ENCODE assay signal across 8 cellular contexts in the genomic region with DNA sequence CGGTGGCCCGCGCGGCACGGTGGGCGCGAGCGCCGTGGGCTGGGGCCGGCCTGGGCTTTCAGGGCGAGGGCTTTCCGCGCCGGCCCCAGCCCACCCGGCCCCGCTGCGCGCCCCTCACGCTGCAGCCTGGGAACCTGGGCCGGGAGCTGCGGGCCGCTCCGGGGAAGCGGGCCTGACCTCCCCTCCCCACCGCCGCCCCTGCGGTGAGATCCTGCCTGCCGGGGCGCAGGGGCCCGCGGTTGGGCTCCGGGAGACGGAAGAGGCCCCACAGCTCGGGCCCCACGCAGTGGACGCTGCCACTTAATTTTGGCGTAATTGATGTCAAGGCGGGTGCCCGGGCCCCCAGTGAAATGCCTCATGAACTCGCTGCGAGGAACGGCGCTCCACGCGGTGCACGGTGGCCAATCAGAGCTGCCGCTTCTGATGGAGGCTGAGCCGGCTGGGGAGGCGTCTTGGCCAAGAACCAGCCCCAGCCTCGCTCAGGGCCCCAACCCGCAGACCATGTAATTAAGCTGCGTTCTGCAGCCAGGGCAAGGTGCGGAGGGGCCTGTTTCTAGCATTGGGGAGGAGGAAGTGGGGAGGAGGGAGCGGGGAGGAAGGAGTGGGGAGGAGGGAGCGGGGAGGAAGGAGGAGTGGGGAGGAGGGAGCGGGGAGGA.
DNase-seq lines count a peak whose midpoint lies in the region; ATAC-seq and TF ChIP-seq lines count a peak whose summit lies in the region.

No MANE protein-coding gene starts in this region.

- H3K27me3 Mint-ChIP-seq in WTC11 (ENCODE audit: low read depth): peaks cover 20% of the 10 kb centered on the region
- H3K27me3 Mint-ChIP-seq in central memory CD8-positive, alpha-beta T cell: no peaks in the 10 kb centered on the region
- peaks cover 4% of the 10 kb centered on the region for H3K27me3 Mint-ChIP-seq in memory B cell

- peaks cover 5% of the 10 kb centered on the region for H3K9me3 Mint-ChIP-seq in WTC11
- no peaks in the 10 kb centered on the region for H3K9me3 Mint-ChIP-seq in central memory CD8-positive, alpha-beta T cell
- no peaks in the 10 kb centered on the region for H3K9me3 Mint-ChIP-seq in memory B cell

- H3K27ac Mint-ChIP-seq in WTC11: no peak overlapping the region
- peak overlapping the region; percentile 85 for H3K27ac Mint-ChIP-seq in central memory CD8-positive, alpha-beta T cell (ENCODE audit: low read depth)
- peak overlapping the region; percentile 48 for H3K27ac Mint-ChIP-seq in memory B cell

- peaks cover 5% of the 10 kb centered on the region; the same call in 1 of the 2 replicates for H3K4me1 Mint-ChIP-seq in WTC11
- H3K4me1 Mint-ChIP-seq in central memory CD8-positive, alpha-beta T cell: peaks cover 7% of the 10 kb centered on the region
- peaks cover 3% of the 10 kb centered on the region for H3K4me1 Mint-ChIP-seq in memory B cell

- TF ChIP-seq CTCF in WTC11 (IDR thresholded peaks at IDR 0.05): no peak

- DNase-seq in WTC11 (ENCODE audit: low spot score): peak; percentile 40
- peak; percentile 28 to 62 for DNase-seq in central memory CD8-positive, alpha-beta T cell (ENCODE audit: low spot score in 2 of 2)
- peak in 1 of 2 donors; percentile 17 for DNase-seq in memory B cell (ENCODE audit: low spot score in 2 of 2)
- peak; percentile 51 to 68 (median 60) for DNase-seq in stimulated activated CD4-positive, alpha-beta T cell treated with anti-CD3 and anti-CD28 coated beads, TNF-alpha, amount 100 ng/mL, for 48 hours (ENCODE audit: low read depth in 3 of 3)

- ATAC-seq in GM21619 (IDR thresholded peaks at IDR 0.05; ENCODE audit: unreplicated experiment): peak; percentile 34
- ATAC-seq in WTC11: peak; percentile 61
- peak; percentile 61 for ATAC-seq in central memory CD8-positive, alpha-beta T cell (replicated peaks; ENCODE audit: extremely low read depth, poor library complexity, severe bottlenecking)
- ATAC-seq in memory B cell (ENCODE audit: low read depth): peak; percentile 48
- ATAC-seq in HG03139 (IDR thresholded peaks at IDR 0.05; ENCODE audit: unreplicated experiment): no peak
- ATAC-seq in HG03354 (IDR thresholded peaks at IDR 0.05; ENCODE audit: poor library complexity, severe bottlenecking, unreplicated experiment): no peak
- no peak for ATAC-seq in HG03159 (IDR thresholded peaks at IDR 0.05; ENCODE audit: unreplicated experiment)

- H3K36me3 Mint-ChIP-seq in WTC11: no peaks in the 10 kb centered on the region
- peaks cover 31% of the 10 kb centered on the region for H3K36me3 Mint-ChIP-seq in central memory CD8-positive, alpha-beta T cell (ENCODE audit: insufficient read depth)
- no peaks in the 10 kb centered on the region for H3K36me3 Mint-ChIP-seq in memory B cell

- H3K4me3 Mint-ChIP-seq in WTC11: peak overlapping the region; percentile 67
- peak overlapping the region; percentile 88 for H3K4me3 Mint-ChIP-seq in central memory CD8-positive, alpha-beta T cell
- H3K4me3 Mint-ChIP-seq in memory B cell: peak overlapping the region; percentile 79

- POLR2A ChIA-PET in WTC11 (lab: Charles Lee): no interaction called here

- CTCF ChIA-PET in WTC11 (lab: Charles Lee): interaction anchor here (0.6 to 2.0 kb wide), 5 partner anchors 13 to 70 kb away, joined by 3 to 9 read pairs (median 3); no protein-coding TSS in a partner anchor

TF ChIP-seq in WTC11, 78 proteins besides CTCF, POLR2A, EP300 and RAD21:
- TF ChIP-seq ZNF263 (CRISPR knock-in tag; IDR thresholded peaks at IDR 0.05; ENCODE audit: low read depth): peak; percentile 85
- TF ChIP-seq, protein P1, sequence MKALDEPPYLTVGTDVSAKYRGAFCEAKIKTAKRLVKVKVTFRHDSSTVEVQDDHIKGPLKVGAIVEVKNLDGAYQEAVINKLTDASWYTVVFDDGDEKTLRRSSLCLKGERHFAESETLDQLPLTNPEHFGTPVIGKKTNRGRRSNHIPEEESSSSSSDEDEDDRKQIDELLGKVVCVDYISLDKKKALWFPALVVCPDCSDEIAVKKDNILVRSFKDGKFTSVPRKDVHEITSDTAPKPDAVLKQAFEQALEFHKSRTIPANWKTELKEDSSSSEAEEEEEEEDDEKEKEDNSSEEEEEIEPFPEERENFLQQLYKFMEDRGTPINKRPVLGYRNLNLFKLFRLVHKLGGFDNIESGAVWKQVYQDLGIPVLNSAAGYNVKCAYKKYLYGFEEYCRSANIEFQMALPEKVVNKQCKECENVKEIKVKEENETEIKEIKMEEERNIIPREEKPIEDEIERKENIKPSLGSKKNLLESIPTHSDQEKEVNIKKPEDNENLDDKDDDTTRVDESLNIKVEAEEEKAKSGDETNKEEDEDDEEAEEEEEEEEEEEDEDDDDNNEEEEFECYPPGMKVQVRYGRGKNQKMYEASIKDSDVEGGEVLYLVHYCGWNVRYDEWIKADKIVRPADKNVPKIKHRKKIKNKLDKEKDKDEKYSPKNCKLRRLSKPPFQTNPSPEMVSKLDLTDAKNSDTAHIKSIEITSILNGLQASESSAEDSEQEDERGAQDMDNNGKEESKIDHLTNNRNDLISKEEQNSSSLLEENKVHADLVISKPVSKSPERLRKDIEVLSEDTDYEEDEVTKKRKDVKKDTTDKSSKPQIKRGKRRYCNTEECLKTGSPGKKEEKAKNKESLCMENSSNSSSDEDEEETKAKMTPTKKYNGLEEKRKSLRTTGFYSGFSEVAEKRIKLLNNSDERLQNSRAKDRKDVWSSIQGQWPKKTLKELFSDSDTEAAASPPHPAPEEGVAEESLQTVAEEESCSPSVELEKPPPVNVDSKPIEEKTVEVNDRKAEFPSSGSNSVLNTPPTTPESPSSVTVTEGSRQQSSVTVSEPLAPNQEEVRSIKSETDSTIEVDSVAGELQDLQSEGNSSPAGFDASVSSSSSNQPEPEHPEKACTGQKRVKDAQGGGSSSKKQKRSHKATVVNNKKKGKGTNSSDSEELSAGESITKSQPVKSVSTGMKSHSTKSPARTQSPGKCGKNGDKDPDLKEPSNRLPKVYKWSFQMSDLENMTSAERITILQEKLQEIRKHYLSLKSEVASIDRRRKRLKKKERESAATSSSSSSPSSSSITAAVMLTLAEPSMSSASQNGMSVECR (CRISPR knock-in tag; IDR thresholded peaks at IDR 0.05; ENCODE audit: borderline replicate concordance): no peak

Comparison
In these comparisons a context has a peak if more than half of its experiments do, and no peak if none do; other contexts are left out.
1. ATAC-seq: peak in GM21619 (single experiment), WTC11 (single experiment), central memory CD8-positive, alpha-beta T cell (single experiment) and memory B cell (single experiment); none in HG03139 (single experiment), HG03354 (single experiment) and HG03159 (single experiment).
2. Peak in every context shown above with its lines, with median percentiles within 50 percentile points of each other: H3K4me3 Mint-ChIP-seq.